Comparison of ENCODE assay signal across 19 cellular contexts in the genomic region with DNA sequence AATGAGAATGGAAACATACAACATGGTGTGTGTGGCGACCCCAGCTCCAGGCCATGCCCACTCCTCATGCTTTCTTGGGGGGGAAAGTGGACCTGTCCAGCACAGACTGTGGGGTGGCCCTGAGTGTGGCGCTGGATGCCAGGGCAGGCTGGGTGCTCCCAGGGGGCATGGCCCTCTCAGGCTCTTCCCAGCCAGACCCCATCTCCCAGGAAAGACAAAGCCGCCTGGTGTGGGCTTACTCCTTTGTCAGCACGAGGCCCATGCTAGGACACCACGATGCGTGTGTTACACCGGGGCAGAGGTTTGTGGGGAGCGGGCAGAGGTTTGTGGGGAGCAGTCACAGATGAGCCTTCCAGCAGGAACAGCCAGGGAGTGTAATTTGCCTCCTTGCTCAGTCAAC.
DNase-seq lines count a peak whose midpoint lies in the region; ATAC-seq, FAIRE-seq and TF ChIP-seq lines count a peak whose summit lies in the region.
"Had no signal": no experiment of that assay in that cellular context is flagged by ENCODE, and none has a peak within 500 bp of the region (broad histone marks: within the 10 kb centered on the region; RNA-seq: fewer than 3 reads in every experiment).

No MANE protein-coding gene starts in this region.

- no peaks in the 10 kb centered on the region for H3K27me3 ChIP-seq in Karpas-422 (ENCODE audit: low read length)
- no peaks in the 10 kb centered on the region for H3K27me3 ChIP-seq in gastrocnemius medialis
- no peaks in the 10 kb centered on the region for H3K27me3 ChIP-seq in upper lobe of right lung

- H3K27ac ChIP-seq in Karpas-422 (ENCODE audit: low read length) (peak overlapping the region; percentile 42; the same call in 1 of the 2 replicates), angular gyrus (ENCODE audit: low read depth, low read length) (peak overlapping the region; percentile 41), kidney (ENCODE audit: low read depth in 2 of 2, low read length in 2 of 2) (no peak overlapping the region), gastrocnemius medialis (peak overlapping the region; percentile 53 to 86 (median 78)), upper lobe of right lung (no peak overlapping the region)
- H3K27ac ChIP-seq: C4-2B, KMS-11, PC-9 had no signal

- H3K4me1 ChIP-seq in Karpas-422 (ENCODE audit: low read length) = peaks cover 53% of the 10 kb centered on the region
- peaks cover 15 to 27% of the 10 kb centered on the region in 2 donors for H3K4me1 ChIP-seq in kidney (ENCODE audit: control insufficient read depth in 1 of 2, insufficient read depth in 1 of 2, low read depth in 1 of 2, low read length in 2 of 2)
- peaks cover 39 to 46% of the 10 kb centered on the region in 2 donors for H3K4me1 ChIP-seq in gastrocnemius medialis
- H3K4me1 ChIP-seq in upper lobe of right lung = peaks cover 40% of the 10 kb centered on the region

- no peak for DNase-seq in Karpas-422
- peak; percentile 66 for DNase-seq in kidney
- DNase-seq in gastrocnemius medialis = no peak
- no peak for DNase-seq in NCI-H510A (lab: John Stamatoyannopoulos, UW)
- DNase-seq in upper lobe of right lung = no peak
- no peak for DNase-seq in mucosa of gallbladder (ENCODE audit: low spot score)
- DNase-seq: AML-193, DMS79 treated with DMSO at 0.1 percent for 48 hours, HFFc6, NCI-H1417 treated with DMSO at 0.1 percent for 48 hours, NCI-H187 treated with DMSO at 0.1 percent for 48 hours, NCI-H2227 treated with DMSO at 0.1 percent for 48 hours, NCI-H524 treated with DMSO at 0.1 percent for 48 hours, PC-9 had no signal

- H3K9ac ChIP-seq in Karpas-422 (ENCODE audit: low read length) (peak overlapping the region; percentile 10; the same call in 1 of the 2 replicates), kidney (ENCODE audit: low read length in 2 of 2) (no peak overlapping the region)
- H3K9ac ChIP-seq: KMS-11 had no signal

- ATAC-seq in gastrocnemius medialis = no peak
- ATAC-seq in upper lobe of right lung = no peak
- no peak for ATAC-seq in HG02588 (IDR thresholded peaks at IDR 0.05; ENCODE audit: unreplicated experiment)

- FAIRE-seq in kidney (lab: Jason Lieb, UNC) = no peak
- FAIRE-seq: H54 had no signal

- TF ChIP-seq CTCF in kidney (IDR thresholded peaks at IDR 0.05; ENCODE audit: borderline replicate concordance, extremely low read depth, insufficient read depth) (no peak), gastrocnemius medialis (IDR thresholded peaks at IDR 0.05 in 4 of 5, conservative IDR thresholded peaks at IDR 0.05 in 1 of 5) (no peak), upper lobe of right lung (IDR thresholded peaks at IDR 0.05) (no peak)

- TF ChIP-seq POLR2A in gastrocnemius medialis (IDR thresholded peaks at IDR 0.05) = no peak

- H2AFZ ChIP-seq in Karpas-422 (ENCODE audit: low read length) = no peak overlapping the region
- H2AFZ ChIP-seq: PC-9 had no signal

- H3K79me2 ChIP-seq in Karpas-422 (ENCODE audit: low read length) = no peaks in the 10 kb centered on the region

- H3K9me3 ChIP-seq in Karpas-422 (ENCODE audit: low read length) (no peaks in the 10 kb centered on the region), kidney (ENCODE audit: control insufficient read depth in 1 of 2, low read length in 2 of 2) (no peaks in the 10 kb centered on the region), gastrocnemius medialis (no peaks in the 10 kb centered on the region), upper lobe of right lung (no peaks in the 10 kb centered on the region)

- no peaks in the 10 kb centered on the region for H4K20me1 ChIP-seq in Karpas-422 (ENCODE audit: insufficient read depth, low read depth, low read length)

- H3K4me2 ChIP-seq in Karpas-422 (ENCODE audit: low read depth, low read length, poor library complexity, severe bottlenecking) = no peak overlapping the region
- H3K4me2 ChIP-seq: KMS-11, PC-9 had no signal

- in situ Hi-C loops in gastrocnemius medialis (cut with MboI; ENCODE audit: low sequenced_read_pairs in 4 of 4) = no loop called here

- H3K36me3 ChIP-seq in Karpas-422 (ENCODE audit: insufficient read depth, low read length) = no peaks in the 10 kb centered on the region
- no peaks in the 10 kb centered on the region for H3K36me3 ChIP-seq in kidney (ENCODE audit: control insufficient read depth in 1 of 2, insufficient read depth in 2 of 2, low read length in 2 of 2)
- H3K36me3 ChIP-seq in gastrocnemius medialis = no peaks in the 10 kb centered on the region
- no peaks in the 10 kb centered on the region for H3K36me3 ChIP-seq in upper lobe of right lung

- no peak overlapping the region for H3K4me3 ChIP-seq in Karpas-422 (ENCODE audit: low read length)
- H3K4me3 ChIP-seq in kidney (ENCODE audit: low read length in 2 of 2) = no peak overlapping the region
- H3K4me3 ChIP-seq in gastrocnemius medialis = no peak overlapping the region
- no peak overlapping the region for H3K4me3 ChIP-seq in upper lobe of right lung
- H3K4me3 ChIP-seq: PC-9 had no signal

- intact Hi-C loops in kidney (cut with DNase I) (no loop called here), gastrocnemius medialis (cut with DNase I; ENCODE audit: low total_unique reads) (no loop called here), upper lobe of right lung (cut with DNase I) (no loop called here)

- no peaks in the 10 kb centered on the region for H3K9me2 ChIP-seq in Karpas-422 (replicated peaks; ENCODE audit: insufficient read depth, low read length)

Comparison
In these comparisons a context has a peak if more than half of its experiments do, and no peak if none do; other contexts are left out.
1. H3K27ac ChIP-seq: peak in Karpas-422 (single experiment), angular gyrus (single experiment) and gastrocnemius medialis (4 of 4); none in kidney (0 of 2) and upper lobe of right lung (single experiment).